10 cellular contexts compared by ENCODE assay signal in genomic region chr3:99575683-99576082, GRCh38.
"Had no signal": no experiment of that assay in that cellular context is flagged by ENCODE, and none has a peak within 500 bp of the region (broad histone marks: within the 10 kb centered on the region; RNA-seq: fewer than 3 reads in every experiment).

No MANE protein-coding gene starts in this region.

- H3K4me1 Mint-ChIP-seq: GM23338, H9 had no signal

- H3K4me3 Mint-ChIP-seq: GM23338, H9, HFFc6 had no signal

- DNase-seq: GM23248, GOT3, H7, H9, HCEC 1CT, HFFc6 had no signal

- H3K9me3 Mint-ChIP-seq: GM23338 had no signal

- H3K27ac ChIP-seq: GM23248 had no signal

- ATAC-seq: GM23338, HCT116 had no signal

- H3K4me1 ChIP-seq: HAP-1 had no signal

- H3K4me3 ChIP-seq: GM23248, GM23338, HAP-1 had no signal

- H3K36me3 ChIP-seq: HAP-1 had no signal

- H3K27ac Mint-ChIP-seq: GM23338, H9, HFFc6 had no signal

- FAIRE-seq: H1 had no signal

- H3K9ac ChIP-seq: GM23248 had no signal

- H2AFZ ChIP-seq: GM23248, GM23338 had no signal

- H3K9me3 ChIP-seq: HAP-1 had no signal
